In the genomic region with DNA sequence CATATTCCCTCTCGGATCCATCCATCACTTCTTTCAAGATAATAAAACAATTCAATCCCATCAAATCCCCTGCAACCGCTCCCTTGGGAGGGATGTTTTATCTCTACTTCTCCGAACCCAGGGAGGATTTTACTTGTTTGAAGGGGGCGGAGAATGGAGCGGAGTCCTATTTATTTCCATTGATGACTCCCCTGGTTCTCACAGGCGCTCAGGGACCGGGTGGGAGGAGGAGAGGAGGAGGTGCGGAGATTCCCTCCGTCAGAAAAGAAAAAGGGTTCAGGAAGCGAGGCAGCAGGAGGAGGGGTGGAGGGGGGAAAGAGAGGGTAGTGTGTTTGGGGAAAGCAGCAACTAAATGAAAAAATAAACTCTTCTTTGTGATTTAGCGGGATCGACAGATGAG, we compare ENCODE assay signal across 9 cellular contexts. TPM values are rescaled to one million over a fixed set of nuclear protein-coding genes. Genes with fewer than 3 reads are reported as not detected.
A peak's percentile ranks its signal among the peaks of the same experiment; 100 is the strongest.
DNase-seq lines count a peak whose midpoint lies in the region; ATAC-seq lines count a peak whose summit lies in the region.
"Had no signal": no experiment of that assay in that cellular context is flagged by ENCODE, and none has a peak within 500 bp of the region (broad histone marks: within the 10 kb centered on the region; RNA-seq: fewer than 3 reads in every experiment).

No MANE protein-coding gene starts in this region.

- ATAC-seq in stimulated activated naive CD8-positive, alpha-beta T cell treated with anti-CD3 and anti-CD28 coated beads, Interleukin-15, amount 100 ng/mL, for 72 hours, result no peak

- H3K9me3 Mint-ChIP-seq in activated CD4-positive, alpha-beta T cell treated with anti-CD3 and anti-CD28 coated beads, Interleukin-2, amount 10 ng/mL, durations not matched to agents 24 days and 14 days, result no peaks in the 10 kb centered on the region
- no peaks in the 10 kb centered on the region for H3K9me3 Mint-ChIP-seq in activated naive CD8-positive, alpha-beta T cell treated with anti-CD3 and anti-CD28 coated beads for 36 hours
- no peaks in the 10 kb centered on the region for H3K9me3 Mint-ChIP-seq in immature natural killer cell
- H3K9me3 Mint-ChIP-seq in stimulated activated naive CD8-positive, alpha-beta T cell treated with anti-CD3 and anti-CD28 coated beads, Interleukin-15, amount 100 ng/mL, for 72 hours, result no peaks in the 10 kb centered on the region

- DNase-seq in activated CD4-positive, alpha-beta T cell treated with anti-CD3 and anti-CD28 coated beads, Interleukin-2, amount 10 ng/mL, durations not matched to agents 24 days and 14 days, result no peak
- no peak for DNase-seq in activated CD4-positive, alpha-beta T cell treated with anti-CD3 and anti-CD28 coated beads for 48 hours
- no peak for DNase-seq in activated naive CD8-positive, alpha-beta T cell treated with anti-CD3 and anti-CD28 coated beads for 36 hours
- DNase-seq in immature natural killer cell (no peak), mesenteric fat pad (ENCODE audit: low spot score) (no peak)
- no peak for DNase-seq in stimulated activated naive CD8-positive, alpha-beta T cell treated with anti-CD3 and anti-CD28 coated beads, Interleukin-15, amount 100 ng/mL, for 72 hours
- DNase-seq in effector CD8-positive, alpha-beta T cell (lab: John Stamatoyannopoulos, UW), result no peak
- no peak for DNase-seq in stimulated activated CD4-positive, alpha-beta T cell treated with anti-CD3 and anti-CD28 coated beads, Interleukin-15, amount 100 ng/mL, for 24 hours

- no peak overlapping the region for H3K27ac Mint-ChIP-seq in activated CD4-positive, alpha-beta T cell treated with anti-CD3 and anti-CD28 coated beads, Interleukin-2, amount 10 ng/mL, durations not matched to agents 24 days and 14 days
- H3K27ac Mint-ChIP-seq in activated naive CD8-positive, alpha-beta T cell treated with anti-CD3 and anti-CD28 coated beads for 36 hours, result no peak overlapping the region
- no peak overlapping the region for H3K27ac Mint-ChIP-seq in immature natural killer cell
- no peak overlapping the region for H3K27ac Mint-ChIP-seq in stimulated activated naive CD8-positive, alpha-beta T cell treated with anti-CD3 and anti-CD28 coated beads, Interleukin-15, amount 100 ng/mL, for 72 hours

- no peaks in the 10 kb centered on the region for H3K36me3 Mint-ChIP-seq in activated CD4-positive, alpha-beta T cell treated with anti-CD3 and anti-CD28 coated beads, Interleukin-2, amount 10 ng/mL, durations not matched to agents 24 days and 14 days (ENCODE audit: low read depth)
- H3K36me3 Mint-ChIP-seq in activated naive CD8-positive, alpha-beta T cell treated with anti-CD3 and anti-CD28 coated beads for 36 hours, result no peaks in the 10 kb centered on the region
- H3K36me3 Mint-ChIP-seq in immature natural killer cell, result no peaks in the 10 kb centered on the region

- peak overlapping the region; percentile 85 for H3K4me3 Mint-ChIP-seq in activated CD4-positive, alpha-beta T cell treated with anti-CD3 and anti-CD28 coated beads, Interleukin-2, amount 10 ng/mL, durations not matched to agents 24 days and 14 days
- H3K4me3 Mint-ChIP-seq in activated naive CD8-positive, alpha-beta T cell treated with anti-CD3 and anti-CD28 coated beads for 36 hours, result peak overlapping the region; percentile 80
- peak overlapping the region; percentile 61 to 79 (median 78) for H3K4me3 Mint-ChIP-seq in immature natural killer cell
- peak overlapping the region; percentile 87 to 88 for H3K4me3 Mint-ChIP-seq in stimulated activated naive CD8-positive, alpha-beta T cell treated with anti-CD3 and anti-CD28 coated beads, Interleukin-15, amount 100 ng/mL, for 72 hours

- intact Hi-C loops in activated CD4-positive, alpha-beta T cell treated with anti-CD3 and anti-CD28 coated beads, Interleukin-2, amount 10 ng/mL, durations not matched to agents 24 days and 14 days (cut with micrococcal nuclease), result no loop called here

- peaks cover 74% of the 10 kb centered on the region for H3K27me3 Mint-ChIP-seq in activated CD4-positive, alpha-beta T cell treated with anti-CD3 and anti-CD28 coated beads, Interleukin-2, amount 10 ng/mL, durations not matched to agents 24 days and 14 days
- H3K27me3 Mint-ChIP-seq in activated naive CD8-positive, alpha-beta T cell treated with anti-CD3 and anti-CD28 coated beads for 36 hours, result peaks cover 49% of the 10 kb centered on the region
- peaks cover 8 to 49% (median 30%) of the 10 kb centered on the region in 3 donors for H3K27me3 Mint-ChIP-seq in immature natural killer cell (ENCODE audit: low read depth in 3 of 3)
- peaks cover 62% of the 10 kb centered on the region for H3K27me3 Mint-ChIP-seq in stimulated activated naive CD8-positive, alpha-beta T cell treated with anti-CD3 and anti-CD28 coated beads, Interleukin-15, amount 100 ng/mL, for 72 hours

- peaks cover 25% of the 10 kb centered on the region for H3K4me1 Mint-ChIP-seq in activated CD4-positive, alpha-beta T cell treated with anti-CD3 and anti-CD28 coated beads, Interleukin-2, amount 10 ng/mL, durations not matched to agents 24 days and 14 days
- H3K4me1 Mint-ChIP-seq in activated naive CD8-positive, alpha-beta T cell treated with anti-CD3 and anti-CD28 coated beads for 36 hours, result peaks cover 24% of the 10 kb centered on the region
- peaks cover 24 to 38% of the 10 kb centered on the region in 2 donors for H3K4me1 Mint-ChIP-seq in immature natural killer cell
- H3K4me1 Mint-ChIP-seq in stimulated activated naive CD8-positive, alpha-beta T cell treated with anti-CD3 and anti-CD28 coated beads, Interleukin-15, amount 100 ng/mL, for 72 hours, result peaks cover 28% of the 10 kb centered on the region

RNA-seq across cellular contexts. Expression of gene NDNF, which starts 2.1 kb away (rescaled TPM):
- 0.14 TPM in 1 of 2 replicates, not detected in the other for total RNA-seq in activated CD4-positive, alpha-beta T cell treated with anti-CD3 and anti-CD28 coated beads, Interleukin-2, amount 10 ng/mL, durations not matched to agents 24 days and 14 days
- total RNA-seq in activated naive CD8-positive, alpha-beta T cell treated with anti-CD3 and anti-CD28 coated beads for 36 hours, result under 1 TPM in 1 of 2 experiments, not detected in 1; 0.08 TPM
- polyA plus RNA-seq in immature natural killer cell, result not detected
- 2.5 TPM for total RNA-seq in mesenteric fat pad
- total RNA-seq: myocyte had no signal
